ENCODE assay signal across 12 cellular contexts in the genomic region with DNA sequence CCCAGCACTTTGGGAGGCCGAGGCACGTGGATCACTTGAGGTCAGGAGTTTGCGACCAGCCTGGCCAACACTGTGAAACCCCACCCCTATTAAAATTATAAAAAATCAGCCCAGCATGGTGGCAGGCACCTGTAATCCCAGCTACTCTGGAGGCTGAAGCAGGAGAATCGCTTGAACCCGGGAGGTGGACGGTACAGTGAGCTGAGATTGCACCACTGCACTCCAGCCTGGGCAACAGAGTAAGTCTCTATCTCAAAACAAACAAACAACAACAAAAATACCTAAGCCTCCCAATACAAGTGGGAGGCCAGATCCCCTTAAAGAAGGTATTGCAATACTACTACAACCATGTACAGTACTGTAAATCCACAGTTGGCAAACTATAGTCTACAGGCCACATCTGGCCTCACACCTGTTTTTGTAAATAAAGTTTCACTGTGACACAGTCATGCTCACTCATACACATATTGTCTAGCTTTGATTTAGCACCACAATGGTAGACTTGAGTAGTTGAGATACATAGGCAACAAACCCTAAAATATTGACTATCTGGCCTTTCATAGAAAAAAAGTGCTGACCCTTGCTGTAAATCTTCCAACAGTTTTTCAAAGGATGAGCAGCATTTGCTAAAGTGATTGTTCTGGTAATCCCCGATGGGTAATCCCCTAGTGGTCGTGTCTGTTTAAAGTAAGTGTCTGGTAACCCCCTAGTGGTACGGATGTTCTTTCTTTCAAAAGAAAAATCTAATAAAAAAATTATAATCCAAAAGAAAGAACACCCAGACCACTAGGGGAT.
DNase-seq lines count a peak whose midpoint lies in the region; ATAC-seq and TF ChIP-seq lines count a peak whose summit lies in the region.
"Had no signal": no experiment of that assay in that cellular context is flagged by ENCODE, and none has a peak within 500 bp of the region (broad histone marks: within the 10 kb centered on the region; RNA-seq: fewer than 3 reads in every experiment).

No MANE protein-coding gene starts in this region.

- H3K36me3 Mint-ChIP-seq in activated T-cell treated with anti-CD3 and anti-CD28 coated beads, Interleukin-2, amount 50 U/mL, for 72 hours (ENCODE audit: insufficient read depth in 2 of 2): peaks cover 1 to 4% of the 10 kb centered on the region in 2 donors
- H3K36me3 Mint-ChIP-seq in H9 (ENCODE audit: insufficient read depth in 1 of 3, low read depth in 3 of 3): peaks cover 0 to 3% (median 0%) of the 10 kb centered on the region in 3 experiments; a peak in 1 of 7 replicates

- no peaks in the 10 kb centered on the region for H3K9me3 Mint-ChIP-seq in activated T-cell treated with anti-CD3 and anti-CD28 coated beads, Interleukin-2, amount 50 U/mL, for 72 hours
- no peaks in the 10 kb centered on the region for H3K9me3 Mint-ChIP-seq in H9

- H3K4me1 Mint-ChIP-seq in activated T-cell treated with anti-CD3 and anti-CD28 coated beads, Interleukin-2, amount 50 U/mL, for 72 hours (ENCODE audit: low read depth): peaks cover 7% of the 10 kb centered on the region
- peaks cover 0 to 4% of the 10 kb centered on the region in 2 experiments; a peak in 1 of 4 replicates for H3K4me1 Mint-ChIP-seq in H9

- H3K4me3 Mint-ChIP-seq in activated T-cell treated with anti-CD3 and anti-CD28 coated beads, Interleukin-2, amount 50 U/mL, for 72 hours: peak overlapping the region in 1 of 2 donors; percentile 40
- H3K4me3 Mint-ChIP-seq in H9: no peak overlapping the region

- H3K23me2 ChIP-seq in H9 (ENCODE audit: insufficient read length, low read depth, low read length, poor library complexity, severe bottlenecking): no peaks in the 10 kb centered on the region

- no peak overlapping the region for H2BK5ac ChIP-seq in H9 (ENCODE audit: insufficient read length, low read length)
- no peak overlapping the region for H2BK5ac ChIP-seq in IMR-90 (ENCODE audit: low read depth, low read length, poor library complexity, severe bottlenecking)

- H3K4me2 ChIP-seq in H9 (ENCODE audit: insufficient read depth, insufficient read length, low read length): no peak overlapping the region
- H3K4me2 ChIP-seq in IMR-90 (ENCODE audit: low read depth, low read length): no peak overlapping the region

- CTCF ChIA-PET in IMR-90 (lab: Yijun Ruan, JAX): no interaction called here

- H4K5ac ChIP-seq in H9 (ENCODE audit: insufficient read length, low read depth, low read length) (no peak overlapping the region), IMR-90 (ENCODE audit: low read depth, low read length) (no peak overlapping the region)

- no peaks in the 10 kb centered on the region for H3K27me3 Mint-ChIP-seq in activated T-cell treated with anti-CD3 and anti-CD28 coated beads, Interleukin-2, amount 50 U/mL, for 72 hours (ENCODE audit: low read depth)
- no peaks in the 10 kb centered on the region for H3K27me3 Mint-ChIP-seq in H9 (ENCODE audit: low read depth)

- no peak overlapping the region for H2BK15ac ChIP-seq in H9 (ENCODE audit: low read depth, low read length)
- no peak overlapping the region for H2BK15ac ChIP-seq in IMR-90 (ENCODE audit: low read depth, low read length)

- H4K8ac ChIP-seq in H9 (replicated peaks; ENCODE audit: insufficient read length, low read depth, low read length) (no peak overlapping the region), IMR-90 (ENCODE audit: low read depth in 2 of 2, low read length in 2 of 2) (no peak overlapping the region)

- H3K79me2 ChIP-seq in H9 (ENCODE audit: insufficient read depth, low read length): no peaks in the 10 kb centered on the region

- DNase-seq in activated T-cell treated with anti-CD3 and anti-CD28 coated beads, Interleukin-2, amount 50 U/mL, for 72 hours: no peak
- no peak for DNase-seq in activated T-cell treated with anti-CD3 and anti-CD28 coated beads, Interleukin-2, amount 50 U/mL, for 1 hour
- no peak for DNase-seq in H9
- no peak for DNase-seq in IMR-90
- no peak for DNase-seq in stimulated activated naive CD8-positive, alpha-beta T cell treated with anti-CD3 and anti-CD28 coated beads, Interleukin-15, Interleukin-2, amounts not matched to agents 100 U/mL and 50 U/mL, for 24 hours
- DNase-seq in GM03348 (ENCODE audit: low spot score): no peak
- no peak for DNase-seq in C1 segment of cervical spinal cord (lab: John Stamatoyannopoulos, UW)
- DNase-seq in G401 (ENCODE audit: low spot score): no peak
- DNase-seq: activated CD4-positive, alpha-beta T cell treated with anti-CD3 and anti-CD28 coated beads, Interleukin-2, amount 50 U/mL, for 1 hour; central memory CD4-positive, alpha-beta T cell; NCI-H774 had no signal

- H2AFZ ChIP-seq in H9 (ENCODE audit: low read length) (no peak overlapping the region), IMR-90 (replicated peaks; ENCODE audit: low read length, poor library complexity) (no peak overlapping the region)

- H3K27me3 ChIP-seq in H9 (ENCODE audit: insufficient read depth, low read length) (no peaks in the 10 kb centered on the region), IMR-90 (ENCODE audit: control insufficient read depth, insufficient read depth, low read length) (no peaks in the 10 kb centered on the region)

- TF ChIP-seq CTCF in H9 (conservative IDR thresholded peaks at IDR 0.05) (peak; percentile 58), IMR-90 (conservative IDR thresholded peaks at IDR 0.05; ENCODE audit: low read depth, low read length) (no peak)

- no peaks in the 10 kb centered on the region for H4K20me1 ChIP-seq in H9 (ENCODE audit: control insufficient read depth, insufficient read depth, insufficient read length)
- H4K20me1 ChIP-seq in IMR-90 (ENCODE audit: insufficient read depth, low read length): no peaks in the 10 kb centered on the region; the same call in none of the 2 replicates

- in situ Hi-C loops in IMR-90 (cut with MboI; ENCODE audit: low sequenced_read_pairs): no loop called here
- in situ Hi-C loops in G401 (cut with HindIII; ENCODE audit: low sequenced_read_pairs): no loop called here

- no peaks in the 10 kb centered on the region for H3K79me1 ChIP-seq in H9 (ENCODE audit: insufficient read depth, low read depth, low read length, poor library complexity, severe bottlenecking)
- H3K79me1 ChIP-seq in IMR-90 (ENCODE audit: low read depth in 1 of 2, low read length in 2 of 2): no peaks in the 10 kb centered on the region

- H3K27ac Mint-ChIP-seq in activated T-cell treated with anti-CD3 and anti-CD28 coated beads, Interleukin-2, amount 50 U/mL, for 72 hours: peak overlapping the region; percentile 77
- no peak overlapping the region for H3K27ac Mint-ChIP-seq in H9

- no peak for TF ChIP-seq POLR2A in IMR-90 (IDR thresholded peaks at IDR 0.05; ENCODE audit: low read depth, low read length)

- H3K4me1 ChIP-seq in H9 (ENCODE audit: insufficient read depth, low read length) (no peaks in the 10 kb centered on the region), IMR-90 (ENCODE audit: control insufficient read depth, insufficient read depth, low read length) (peaks cover 3% of the 10 kb centered on the region; the same call in 1 of the 2 replicates)

- H3K4ac ChIP-seq in H9 (ENCODE audit: low read depth, low read length): no peak overlapping the region
- no peak overlapping the region for H3K4ac ChIP-seq in IMR-90 (ENCODE audit: low read depth, low read length)

- no peaks in the 10 kb centered on the region for H3K9me1 ChIP-seq in IMR-90 (ENCODE audit: insufficient read depth, low read length)

- H3K56ac ChIP-seq in H9 (ENCODE audit: insufficient read length, low read depth, low read length): no peak overlapping the region
- H3K56ac ChIP-seq in IMR-90 (ENCODE audit: extremely low read depth, insufficient read depth, low read length): no peak overlapping the region

- POLR2A ChIA-PET in IMR-90 (lab: Charles Lee; ENCODE audit: unreplicated experiment): no interaction called here

- no peak overlapping the region for H3K14ac ChIP-seq in H9 (ENCODE audit: insufficient read depth, low read length)
- H3K14ac ChIP-seq in IMR-90 (replicated peaks; ENCODE audit: low read depth, low read length): no peak overlapping the region

- no TSS peak for BruUV-seq in IMR-90 (replicated peaks; lab: Mats Ljungman, UMichigan)

- no peak overlapping the region for H2BK12ac ChIP-seq in H9 (ENCODE audit: insufficient read length, low read depth, low read length)

- H3K9ac ChIP-seq in H9 (ENCODE audit: extremely low read depth, insufficient read length, low read length) (no peak overlapping the region), IMR-90 (ENCODE audit: low read depth, low read length) (no peak overlapping the region)

- H4K91ac ChIP-seq in H9 (ENCODE audit: insufficient read length, low read depth, low read length) (no peak overlapping the region), IMR-90 (ENCODE audit: insufficient read depth, low read depth, low read length) (no peak overlapping the region)

- no peak overlapping the region for H3K4me3 ChIP-seq in IMR-90 (ENCODE audit: insufficient read depth, low read depth, low read length)
- H3K4me3 ChIP-seq: skin epidermis had no signal

- no CpG with 5 or more reads among the region's 9 CpGs for WGBS in H9 (ENCODE audit: extremely low coverage, insufficient read length, low lambda C conversion rate)
- WGBS in IMR-90 (ENCODE audit: extremely low coverage in 2 of 2, insufficient read length in 1 of 2), 2 experiments: no CpG with 5 or more reads among the region's 9 CpGs

- H3K36me3 ChIP-seq in IMR-90 (ENCODE audit: control insufficient read depth, insufficient read depth, low read length): no peaks in the 10 kb centered on the region

- H2AK5ac ChIP-seq in H9 (ENCODE audit: insufficient read length, low read length) (no peak overlapping the region), IMR-90 (ENCODE audit: low read depth, low read length) (no peak overlapping the region)

- dilution Hi-C loops in IMR-90 (cut with HindIII; ENCODE audit: low sequenced_read_pairs, unreplicated experiment): no loop called here

- H3K9me3 ChIP-seq in H9 (ENCODE audit: control insufficient read depth, low read depth, low read length) (no peaks in the 10 kb centered on the region), IMR-90 (ENCODE audit: control insufficient read depth, insufficient read depth, low read length) (no peaks in the 10 kb centered on the region)

- H2BK20ac ChIP-seq in H9 (ENCODE audit: low read depth, low read length, poor library complexity, severe bottlenecking) (no peak overlapping the region), IMR-90 (ENCODE audit: low read depth, low read length) (no peak overlapping the region)

- H3K18ac ChIP-seq in H9 (ENCODE audit: insufficient read length, low read depth, low read length) (no peak overlapping the region), IMR-90 (ENCODE audit: low read depth, low read length) (no peak overlapping the region)

- H3K23ac ChIP-seq in H9 (ENCODE audit: insufficient read length, low read depth, low read length) (peak overlapping the region; percentile 49), IMR-90 (ENCODE audit: low read depth, low read length) (no peak overlapping the region)

- intact Hi-C loops in IMR-90 (cut with micrococcal nuclease): no loop called here

- peak; percentile 66 to 89 for ATAC-seq in activated T-cell treated with anti-CD3 and anti-CD28 coated beads, Interleukin-2, amount 50 U/mL, for 72 hours (replicated peaks in 1 of 2)
- no peak for ATAC-seq in IMR-90 (ENCODE audit: low read depth)
- ATAC-seq in stimulated activated naive CD8-positive, alpha-beta T cell treated with anti-CD3 and anti-CD28 coated beads, Interleukin-15, Interleukin-2, amounts not matched to agents 100 U/mL and 50 U/mL, for 24 hours: peak; percentile 73

- no peak overlapping the region for H2AK9ac ChIP-seq in IMR-90 (replicated peaks; ENCODE audit: low read depth, low read length, poor library complexity)

- no peak overlapping the region for H3K27ac ChIP-seq in H9 (ENCODE audit: insufficient read length, low read depth, low read length)
- no peak overlapping the region for H3K27ac ChIP-seq in IMR-90 (ENCODE audit: insufficient read depth, low read length)
- H3K27ac ChIP-seq: skin epidermis had no signal

- H2BK120ac ChIP-seq in H9 (ENCODE audit: low read depth, low read length, poor library complexity, severe bottlenecking): no peak overlapping the region
- H2BK120ac ChIP-seq in IMR-90 (ENCODE audit: low read depth, low read length): no peak overlapping the region

- no peak for TF ChIP-seq RAD21 in IMR-90 (IDR thresholded peaks at IDR 0.05; ENCODE audit: low read length)

- H3T11ph ChIP-seq in H9 (ENCODE audit: low read length): no peak overlapping the region
